9 cellular contexts compared by ENCODE assay signal in the genomic region with DNA sequence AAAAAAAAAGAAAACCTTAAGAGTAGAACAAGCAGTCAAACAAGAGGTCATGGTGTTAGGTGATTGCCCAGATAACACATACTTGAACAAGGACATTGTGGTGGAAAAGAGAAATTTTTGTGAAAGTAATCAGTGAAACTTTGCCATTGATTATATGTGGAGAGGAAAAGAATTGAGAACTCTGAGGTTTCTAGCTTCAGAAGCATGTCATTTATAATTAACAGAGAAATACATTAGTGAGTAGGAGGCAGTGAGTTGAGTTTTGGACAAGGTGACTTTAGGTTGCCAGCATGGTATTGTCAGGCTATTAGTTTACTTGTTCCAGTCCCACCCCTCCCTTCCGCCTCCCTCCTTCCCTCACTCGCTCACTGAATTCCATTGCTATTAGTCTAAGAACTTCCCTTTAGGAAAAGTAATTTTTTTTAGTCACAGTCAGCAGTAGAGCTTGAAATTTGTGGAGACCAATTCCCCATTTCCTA. TPM values are rescaled to one million over a fixed set of nuclear protein-coding genes. Genes with fewer than 3 reads are reported as not detected.
DNase-seq lines count a peak whose midpoint lies in the region; ATAC-seq and TF ChIP-seq lines count a peak whose summit lies in the region.
"Had no signal": no experiment of that assay in that cellular context is flagged by ENCODE, and none has a peak within 500 bp of the region (broad histone marks: within the 10 kb centered on the region; RNA-seq: fewer than 3 reads in every experiment).

No MANE protein-coding gene starts in this region.

- peak overlapping the region in 2 of 4 donors; percentile 21 to 37 for H3K27ac ChIP-seq in gastroesophageal sphincter

- peaks cover 5% of the 10 kb centered on the region for H3K9me3 Mint-ChIP-seq in T-helper 2 cell treated with Interferon-gamma antibody and Interleukin-4, amounts not matched to agents 5 μg/mL and 100 μg/mL, for 36 hours

- peak overlapping the region; percentile 22 for H3K27ac Mint-ChIP-seq in T-helper 2 cell treated with Interferon-gamma antibody and Interleukin-4, amounts not matched to agents 5 μg/mL and 100 μg/mL, for 36 hours

- TF ChIP-seq CTCF in gastroesophageal sphincter (IDR thresholded peaks at IDR 0.05): no peak

- 21% methylated on average over 2 of the region's 2 CpGs; no CpG with 5 or more reads in 1 of the 2 donors for WGBS in gastroesophageal sphincter (ENCODE audit: low coverage in 1 of 2), 2 donors

- H3K4me1 ChIP-seq in gastroesophageal sphincter: peaks cover 36 to 86% (median 37%) of the 10 kb centered on the region in 3 donors

- H3K27me3 ChIP-seq in gastroesophageal sphincter: no peaks in the 10 kb centered on the region
- H3K27me3 ChIP-seq: upper lobe of left lung had no signal

- H3K4me3 ChIP-seq in gastroesophageal sphincter: no peak overlapping the region
- H3K4me3 ChIP-seq: upper lobe of left lung had no signal

- peak overlapping the region; percentile 17 for H3K4me3 Mint-ChIP-seq in T-helper 2 cell treated with Interferon-gamma antibody and Interleukin-4, amounts not matched to agents 5 μg/mL and 100 μg/mL, for 36 hours

- TF ChIP-seq EP300 in gastroesophageal sphincter (IDR thresholded peaks at IDR 0.05): no peak

- no peaks in the 10 kb centered on the region for H3K36me3 ChIP-seq in gastroesophageal sphincter
- H3K36me3 ChIP-seq: upper lobe of left lung had no signal

- peak; percentile 81 for DNase-seq in A172 (ENCODE audit: low spot score)
- DNase-seq in T-helper 2 cell treated with Interferon-gamma antibody and Interleukin-4, amounts not matched to agents 5 μg/mL and 100 μg/mL, for 36 hours (ENCODE audit: low spot score): no peak
- DNase-seq in stimulated activated naive CD4-positive, alpha-beta T cell (lab: John Stamatoyannopoulos, UW): no peak
- no peak for DNase-seq in NK-92 (lab: John Stamatoyannopoulos, UW; ENCODE audit: unreplicated experiment)
- no peak for DNase-seq in HuH-7 (ENCODE audit: low spot score)
- DNase-seq: upper lobe of left lung had no signal

- no peaks in the 10 kb centered on the region for H3K27me3 Mint-ChIP-seq in T-helper 2 cell treated with Interferon-gamma antibody and Interleukin-4, amounts not matched to agents 5 μg/mL and 100 μg/mL, for 36 hours (ENCODE audit: low read depth)

- H3K36me3 Mint-ChIP-seq in T-helper 2 cell treated with Interferon-gamma antibody and Interleukin-4, amounts not matched to agents 5 μg/mL and 100 μg/mL, for 36 hours (ENCODE audit: low read depth): peaks cover 26% of the 10 kb centered on the region

- TF ChIP-seq POLR2A in gastroesophageal sphincter (IDR thresholded peaks at IDR 0.05): no peak

- ATAC-seq in GM21423 (IDR thresholded peaks at IDR 0.05; ENCODE audit: unreplicated experiment): peak; percentile 60
- ATAC-seq in gastroesophageal sphincter: peak; percentile 67
- ATAC-seq in HG02588 (IDR thresholded peaks at IDR 0.05; ENCODE audit: unreplicated experiment): no peak

- peaks cover 75% of the 10 kb centered on the region for H3K4me1 Mint-ChIP-seq in T-helper 2 cell treated with Interferon-gamma antibody and Interleukin-4, amounts not matched to agents 5 μg/mL and 100 μg/mL, for 36 hours (ENCODE audit: low read depth)

- no peaks in the 10 kb centered on the region for H3K9me3 ChIP-seq in gastroesophageal sphincter
- H3K9me3 ChIP-seq: upper lobe of left lung had no signal

RNA-seq across cellular contexts. Expression of a gene that starts 17.2 kb away (rescaled TPM):
- 20.9 and 26.6 TPM in 2 replicates for total RNA-seq in A172 (2014; rRNA removed; shearing (Covaris generic))
- total RNA-seq in gastroesophageal sphincter: 100 to 1,000 TPM in 2 of 4 donors, 10 to 100 TPM in 2; 69.5 to 111 (median 97.0) TPM
